In the genomic region with DNA sequence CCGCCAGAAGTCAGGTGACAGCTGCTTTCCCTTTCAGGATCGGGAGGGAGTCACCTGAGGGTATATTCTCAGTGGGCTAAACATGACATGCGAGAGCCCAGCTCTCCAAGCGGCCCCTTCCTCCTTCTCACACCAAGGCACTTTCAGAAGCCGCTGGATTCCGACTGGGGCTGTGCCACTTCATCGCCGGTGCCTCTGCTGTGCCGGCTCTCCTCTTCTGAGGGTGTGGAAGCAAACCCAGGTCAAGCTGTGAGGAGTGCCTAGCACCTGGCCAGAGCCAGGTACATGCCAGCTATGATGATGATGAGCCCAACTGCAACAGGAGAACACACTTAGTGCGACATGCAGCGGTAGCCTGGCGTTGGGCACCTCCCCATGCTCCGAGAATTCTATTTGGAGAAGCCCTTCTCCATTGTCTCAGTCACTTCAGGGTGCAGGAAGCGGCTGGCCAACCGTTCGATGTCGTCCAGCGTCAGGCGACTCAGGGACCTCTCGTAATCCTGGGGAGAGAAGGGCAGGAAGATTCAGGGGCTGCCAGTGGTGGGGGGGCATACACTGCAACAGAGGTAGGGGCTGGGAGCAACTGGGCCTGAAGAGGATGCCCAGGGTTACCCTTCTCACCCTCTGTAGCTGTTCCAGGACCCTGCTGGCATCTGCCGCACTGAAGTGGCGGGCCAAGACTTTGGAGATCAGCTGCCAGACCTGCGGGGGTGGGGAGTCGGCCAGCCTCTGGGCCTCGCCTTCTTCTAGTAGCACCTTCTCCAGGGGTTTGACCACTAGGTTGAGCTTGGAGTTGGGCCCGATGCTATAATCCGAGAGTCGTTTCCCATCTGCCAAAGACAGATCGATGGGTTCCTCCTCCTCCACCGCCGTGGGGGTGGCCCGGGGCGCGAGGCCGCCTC, we compare ENCODE assay signal across 8 cellular contexts. TPM values are rescaled to one million over a fixed set of nuclear protein-coding genes. Genes with fewer than 3 reads are reported as not detected.
A peak's percentile ranks its signal among the peaks of the same experiment; 100 is the strongest.
DNase-seq lines count a peak whose midpoint lies in the region; ATAC-seq, FAIRE-seq and TF ChIP-seq lines count a peak whose summit lies in the region.

No MANE protein-coding gene starts in this region.

- H3K36me3 ChIP-seq in adrenal gland (replicated peaks in 1 of 2) (no peaks in the 10 kb centered on the region), HepG2 (replicated peaks in 1 of 2; ENCODE audit: control insufficient read depth in 1 of 2, insufficient read depth in 2 of 2, low read length in 2 of 2) (no peaks in the 10 kb centered on the region; a peak in 1 of 5 replicates)

- TF ChIP-seq CTCF in adrenal gland (IDR thresholded peaks at IDR 0.05) (no peak), HepG2 (CRISPR knock-in tag; IDR thresholded peaks at IDR 0.05) (no peak), type B pancreatic cell (conservative IDR thresholded peaks at IDR 0.05) (no peak)

- no peak overlapping the region for H3K27ac Mint-ChIP-seq in type B pancreatic cell

- 44 to 86% (median 66%) methylated on average over 4 to 35 of the region's 35 CpGs for WGBS in adrenal gland, 4 donors
- WGBS in HepG2 (ENCODE audit: low lambda C conversion rate) = 91% methylated on average over 9 of the region's 35 CpGs

- H3K79me2 ChIP-seq in HepG2 (ENCODE audit: insufficient read depth, low read length) = no peaks in the 10 kb centered on the region

- H3K4me1 Mint-ChIP-seq in activated T-cell treated with anti-CD3 and anti-CD28 coated beads, Interleukin-2, amount 50 U/mL, for 4 hours (ENCODE audit: low read depth) = peaks cover 26% of the 10 kb centered on the region
- H3K4me1 Mint-ChIP-seq in type B pancreatic cell (ENCODE audit: unreplicated experiment) = no peaks in the 10 kb centered on the region

- H2AFZ ChIP-seq in HepG2 (ENCODE audit: low read length) = no peak overlapping the region

- H4K20me1 ChIP-seq in HepG2 (ENCODE audit: insufficient read depth, low read length) = no peaks in the 10 kb centered on the region

- BruUV-seq in HepG2 (replicated peaks; lab: Mats Ljungman, UMichigan) = no TSS peak

- TF ChIP-seq POLR2A in adrenal gland (IDR thresholded peaks at IDR 0.05) (no peak), HepG2 (IDR thresholded peaks at IDR 0.05; ENCODE audit: insufficient read depth in 1 of 2, low read depth in 2 of 2, low read length in 2 of 2) (no peak)

- H3K9ac ChIP-seq in HepG2 (ENCODE audit: insufficient read depth, low read depth, low read length) = peak overlapping the region; percentile 73

- H3K9me3 Mint-ChIP-seq in activated T-cell treated with anti-CD3 and anti-CD28 coated beads, Interleukin-2, amount 50 U/mL, for 4 hours = no peaks in the 10 kb centered on the region
- H3K9me3 Mint-ChIP-seq in type B pancreatic cell = no peaks in the 10 kb centered on the region

- H3K4me2 ChIP-seq in HepG2 (ENCODE audit: low read depth, low read length) = peak overlapping the region; percentile 62

- peak overlapping the region; percentile 53 to 93 (median 74) for H3K27ac ChIP-seq in adrenal gland
- H3K27ac ChIP-seq in HepG2 (ENCODE audit: extremely low read length, insufficient read depth, low read length) = peak overlapping the region; percentile 54

- H3K36me3 Mint-ChIP-seq in activated T-cell treated with anti-CD3 and anti-CD28 coated beads, Interleukin-2, amount 50 U/mL, for 4 hours (ENCODE audit: insufficient read depth) = no peaks in the 10 kb centered on the region
- no peaks in the 10 kb centered on the region for H3K36me3 Mint-ChIP-seq in type B pancreatic cell

- FAIRE-seq in HepG2 (lab: Jason Lieb, UNC) = no peak

- TF ChIP-seq EP300 in HepG2 (IDR thresholded peaks at IDR 0.05; ENCODE audit: low read depth in 2 of 2, low read length in 2 of 2) (no peak), HepG2 (CRISPR knock-in tag; IDR thresholded peaks at IDR 0.05; ENCODE audit: borderline replicate concordance) (no peak)

- no peaks in the 10 kb centered on the region for H3K27me3 Mint-ChIP-seq in activated T-cell treated with anti-CD3 and anti-CD28 coated beads, Interleukin-2, amount 50 U/mL, for 4 hours (ENCODE audit: low read depth)
- no peaks in the 10 kb centered on the region for H3K27me3 Mint-ChIP-seq in type B pancreatic cell

- in situ Hi-C loops in HepG2 (cut with HindIII; ENCODE audit: extremely low pct_ligation_motif_present, low pct_unique_long_range_greater_than_20kb) = no loop called here

- intact Hi-C loops in adrenal gland (cut with DNase I) (no loop called here), HepG2 (cut with micrococcal nuclease; ENCODE audit: unreplicated experiment) (no loop called here)

- ATAC-seq in activated T-cell treated with anti-CD3 and anti-CD28 coated beads, Interleukin-2, amount 50 U/mL, for 4 hours = no peak
- ATAC-seq in HepG2 (no peak), GM19035 (IDR thresholded peaks at IDR 0.05; ENCODE audit: unreplicated experiment) (no peak)

- POLR2A ChIA-PET in HepG2 (lab: Yijun Ruan, JAX) = interaction anchor here (3.2 kb wide), 1 partner anchor 57 kb away, joined by 13 read pairs; no protein-coding TSS in a partner anchor

- H3K27me3 ChIP-seq in adrenal gland = no peaks in the 10 kb centered on the region
- no peaks in the 10 kb centered on the region for H3K27me3 ChIP-seq in HepG2 (ENCODE audit: control insufficient read depth in 1 of 2, insufficient read depth in 2 of 2, low read length in 2 of 2)

- H3K4me3 ChIP-seq in adrenal gland (peak overlapping the region in 2 of 4 donors; percentile 32 to 73), HepG2 (replicated peaks in 1 of 3; ENCODE audit: insufficient read depth in 1 of 3, low read depth in 2 of 3, low read length in 3 of 3) (peak overlapping the region; percentile 49 to 67 (median 67); a peak in 5 of 6 replicates)

- H3K4me1 ChIP-seq in adrenal gland (replicated peaks in 1 of 2) (peaks cover 5 to 14% of the 10 kb centered on the region in 2 donors), HepG2 (ENCODE audit: insufficient read depth, low read length) (peaks cover 27% of the 10 kb centered on the region)

- no peak for DNase-seq in activated T-cell treated with anti-CD3 and anti-CD28 coated beads, Interleukin-2, amount 50 U/mL, for 4 hours
- no peak for DNase-seq in activated T-cell treated with anti-CD3 and anti-CD28 coated beads, Interleukin-2, amount 50 U/mL, for 1 hour
- DNase-seq in adrenal gland = peak in 4 of 7 donors; percentile 27 to 57 (median 42)
- no peak for DNase-seq in HepG2 (ENCODE audit: low spot score)
- peak; percentile 65 for DNase-seq in type B pancreatic cell (ENCODE audit: extremely low spot score, unreplicated experiment)
- DNase-seq in GM03348 (ENCODE audit: low spot score) = no peak
- DNase-seq in NCI-H146 treated with DMSO at 0.1 percent for 48 hours (lab: John Stamatoyannopoulos, UW; ENCODE audit: unreplicated experiment) = no peak

- no peak for TF ChIP-seq RAD21 in HepG2 (CRISPR knock-in tag; IDR thresholded peaks at IDR 0.05)

- no peaks in the 10 kb centered on the region for H3K9me3 ChIP-seq in adrenal gland (replicated peaks in 1 of 3)
- no peaks in the 10 kb centered on the region for H3K9me3 ChIP-seq in HepG2 (ENCODE audit: low read length)

- peak overlapping the region; percentile 77 for H3K4me3 Mint-ChIP-seq in activated T-cell treated with anti-CD3 and anti-CD28 coated beads, Interleukin-2, amount 50 U/mL, for 4 hours
- H3K4me3 Mint-ChIP-seq in type B pancreatic cell = peak overlapping the region; percentile 72

- CTCF ChIA-PET in HepG2 (lab: Yijun Ruan, JAX; ENCODE audit: low intra/inter-chr PET ratio, low total read pairs) = interaction anchor here (1.4 kb wide), 1 partner anchor 49 kb away, joined by 3 read pairs; no protein-coding TSS in a partner anchor

RNA-seq across cellular contexts. Expression of a gene that starts 1.0 kb away (rescaled TPM):
- total RNA-seq in activated T-cell treated with anti-CD3 and anti-CD28 coated beads, Interleukin-2, amount 50 U/mL, for 4 hours = 10 to 100 TPM; 51.5 to 63.2 (median 59.1) TPM
- total RNA-seq in adrenal gland (10 to 100 TPM; 36.4 to 95.6 (median 55.4) TPM), HepG2 (2016; rRNA removed; fragmentation: Illumina TruSeq; extraction: Trizol) (25.5 and 29.1 TPM in 2 replicates), type B pancreatic cell (ENCODE audit: low replicate concordance) (23.3 and 28.7 TPM in 2 replicates)
- polyA plus RNA-seq in adrenal gland (10 to 100 TPM; 18.3 to 31.1 (median 23.6) TPM), HepG2 (2011; rRNA removed) (16.8 and 21.7 TPM in 2 replicates)
- total RNA-seq in HepG2 (2016; cell fraction: cytosol; rRNA removed; fragmentation: Illumina TruSeq; extraction: Trizol; ENCODE audit: low read depth) = 11.4 and 12.2 TPM in 2 replicates
- 26.5 and 28.9 TPM in 2 replicates for total RNA-seq in HepG2 (2016; cell fraction: insoluble cytoplasmic fraction; rRNA removed; fragmentation: Illumina TruSeq; extraction: Trizol)
- total RNA-seq in HepG2 (2016; cell fraction: membrane; rRNA removed; fragmentation: Illumina TruSeq; extraction: Trizol) = 32.1 and 33.9 TPM in 2 replicates
- 10.4 and 12.9 TPM in 2 replicates for total RNA-seq in HepG2 (2016; cell fraction: nucleus; rRNA removed; fragmentation: Illumina TruSeq; extraction: Trizol)
- 20.9 and 32.4 TPM in 2 replicates for polyA plus RNA-seq in HepG2 (2011; cell fraction: cytosol; rRNA removed)
- polyA plus RNA-seq in HepG2 (2011; cell fraction: nucleus; rRNA removed) = 11.5 and 13.8 TPM in 2 replicates
- polyA plus RNA-seq in HepG2 (2012) = 14.3 and 16.6 TPM in 2 replicates
- 12.8 and 14.0 TPM in 2 replicates for polyA plus RNA-seq in HepG2 (2016; cell fraction: cytosol; fragmentation: Illumina TruSeq; extraction: Trizol; ENCODE audit: low read depth)
- 21.9 and 28.0 TPM in 2 replicates for polyA plus RNA-seq in HepG2 (2016; cell fraction: insoluble cytoplasmic fraction; fragmentation: Illumina TruSeq; extraction: Trizol; ENCODE audit: low read depth)
- 24.6 and 26.6 TPM in 2 replicates for polyA plus RNA-seq in HepG2 (2016; cell fraction: membrane; fragmentation: Illumina TruSeq; extraction: Trizol; ENCODE audit: low read depth)
- polyA plus RNA-seq in HepG2 (2016; cell fraction: nucleus; fragmentation: Illumina TruSeq; extraction: Trizol; ENCODE audit: insufficient read depth, low read depth) = 17.4 and 20.6 TPM in 2 replicates
- polyA minus RNA-seq in HepG2 (2011; rRNA and poly(A)+ RNA removed; ENCODE audit: low replicate concordance) = 32.9 and 96.4 TPM in 2 replicates
- 13.2 and 18.6 TPM in 2 replicates for polyA minus RNA-seq in HepG2 (2011; cell fraction: cytosol; rRNA and poly(A)+ RNA removed)
- 3.0 and 4.6 TPM in 2 replicates for polyA minus RNA-seq in HepG2 (2011; cell fraction: nucleus; rRNA and poly(A)+ RNA removed)

RNA-seq across cellular contexts. Expression of a gene that starts 5.0 kb away (rescaled TPM):
- 10 to 100 TPM; 31.3 to 32.0 (median 31.9) TPM for total RNA-seq in activated T-cell treated with anti-CD3 and anti-CD28 coated beads, Interleukin-2, amount 50 U/mL, for 4 hours
- total RNA-seq in adrenal gland (10 to 100 TPM; 25.7 to 33.4 (median 28.7) TPM), HepG2 (2016; rRNA removed; fragmentation: Illumina TruSeq; extraction: Trizol) (10.1 and 10.8 TPM in 2 replicates), type B pancreatic cell (ENCODE audit: low replicate concordance) (13.0 and 23.0 TPM in 2 replicates)
- polyA plus RNA-seq in adrenal gland (10 to 100 TPM in 2 of 3 donors, 1 to 10 TPM in 1; 8.7 to 24.2 (median 23.2) TPM), HepG2 (2011; rRNA removed) (11.5 and 13.7 TPM in 2 replicates)
- 9.0 and 10.7 TPM in 2 replicates for total RNA-seq in HepG2 (2016; cell fraction: cytosol; rRNA removed; fragmentation: Illumina TruSeq; extraction: Trizol; ENCODE audit: low read depth)
- total RNA-seq in HepG2 (2016; cell fraction: insoluble cytoplasmic fraction; rRNA removed; fragmentation: Illumina TruSeq; extraction: Trizol) = 7.1 and 10.6 TPM in 2 replicates
- total RNA-seq in HepG2 (2016; cell fraction: membrane; rRNA removed; fragmentation: Illumina TruSeq; extraction: Trizol) = 19.7 and 23.5 TPM in 2 replicates
- total RNA-seq in HepG2 (2016; cell fraction: nucleus; rRNA removed; fragmentation: Illumina TruSeq; extraction: Trizol) = 5.5 and 5.9 TPM in 2 replicates
- polyA plus RNA-seq in HepG2 (2011; cell fraction: cytosol; rRNA removed) = 12.8 and 15.4 TPM in 2 replicates
- 12.0 and 13.6 TPM in 2 replicates for polyA plus RNA-seq in HepG2 (2011; cell fraction: nucleus; rRNA removed)
- 7.8 and 12.5 TPM in 2 replicates for polyA plus RNA-seq in HepG2 (2012)
- polyA plus RNA-seq in HepG2 (2016; cell fraction: cytosol; fragmentation: Illumina TruSeq; extraction: Trizol; ENCODE audit: low read depth) = 16.2 and 21.3 TPM in 2 replicates
- 14.1 and 15.3 TPM in 2 replicates for polyA plus RNA-seq in HepG2 (2016; cell fraction: insoluble cytoplasmic fraction; fragmentation: Illumina TruSeq; extraction: Trizol; ENCODE audit: low read depth)
- 27.8 and 30.6 TPM in 2 replicates for polyA plus RNA-seq in HepG2 (2016; cell fraction: membrane; fragmentation: Illumina TruSeq; extraction: Trizol; ENCODE audit: low read depth)
- polyA plus RNA-seq in HepG2 (2016; cell fraction: nucleus; fragmentation: Illumina TruSeq; extraction: Trizol; ENCODE audit: insufficient read depth, low read depth) = 13.1 TPM in 2 replicates
- 21.1 and 41.7 TPM in 2 replicates for polyA minus RNA-seq in HepG2 (2011; rRNA and poly(A)+ RNA removed; ENCODE audit: low replicate concordance)
- 6.5 and 11.1 TPM in 2 replicates for polyA minus RNA-seq in HepG2 (2011; cell fraction: cytosol; rRNA and poly(A)+ RNA removed)
- polyA minus RNA-seq in HepG2 (2011; cell fraction: nucleus; rRNA and poly(A)+ RNA removed) = 2.3 and 2.5 TPM in 2 replicates

RNA-seq across cellular contexts. Expression of a gene that starts 6.3 kb away (rescaled TPM):
- total RNA-seq in activated T-cell treated with anti-CD3 and anti-CD28 coated beads, Interleukin-2, amount 50 U/mL, for 4 hours = 10 to 100 TPM; 76.1 to 89.9 (median 88.1) TPM
- total RNA-seq in adrenal gland (10 to 100 TPM; 22.5 to 72.5 (median 50.8) TPM), HepG2 (2016; rRNA removed; fragmentation: Illumina TruSeq; extraction: Trizol) (12.7 and 13.0 TPM in 2 replicates), type B pancreatic cell (ENCODE audit: low replicate concordance) (12.9 and 15.9 TPM in 2 replicates)
- polyA plus RNA-seq in adrenal gland (10 to 100 TPM; 11.3 to 24.0 (median 12.0) TPM), HepG2 (2011; rRNA removed) (7.6 and 10.0 TPM in 2 replicates)
- total RNA-seq in HepG2 (2016; cell fraction: cytosol; rRNA removed; fragmentation: Illumina TruSeq; extraction: Trizol; ENCODE audit: low read depth) = 13.1 and 15.3 TPM in 2 replicates
- 11.6 and 13.1 TPM in 2 replicates for total RNA-seq in HepG2 (2016; cell fraction: insoluble cytoplasmic fraction; rRNA removed; fragmentation: Illumina TruSeq; extraction: Trizol)
- total RNA-seq in HepG2 (2016; cell fraction: membrane; rRNA removed; fragmentation: Illumina TruSeq; extraction: Trizol) = 15.6 and 16.5 TPM in 2 replicates
- 4.3 and 4.5 TPM in 2 replicates for total RNA-seq in HepG2 (2016; cell fraction: nucleus; rRNA removed; fragmentation: Illumina TruSeq; extraction: Trizol)
- 7.3 and 14.8 TPM in 2 replicates for polyA plus RNA-seq in HepG2 (2011; cell fraction: cytosol; rRNA removed)
- polyA plus RNA-seq in HepG2 (2011; cell fraction: nucleus; rRNA removed) = 4.4 and 4.8 TPM in 2 replicates
- 6.6 and 7.8 TPM in 2 replicates for polyA plus RNA-seq in HepG2 (2012)
- polyA plus RNA-seq in HepG2 (2016; cell fraction: cytosol; fragmentation: Illumina TruSeq; extraction: Trizol; ENCODE audit: low read depth) = 14.7 and 17.5 TPM in 2 replicates
- polyA plus RNA-seq in HepG2 (2016; cell fraction: insoluble cytoplasmic fraction; fragmentation: Illumina TruSeq; extraction: Trizol; ENCODE audit: low read depth) = 13.0 and 13.7 TPM in 2 replicates
- 12.6 and 15.5 TPM in 2 replicates for polyA plus RNA-seq in HepG2 (2016; cell fraction: membrane; fragmentation: Illumina TruSeq; extraction: Trizol; ENCODE audit: low read depth)
- polyA plus RNA-seq in HepG2 (2016; cell fraction: nucleus; fragmentation: Illumina TruSeq; extraction: Trizol; ENCODE audit: insufficient read depth, low read depth) = 5.3 and 9.9 TPM in 2 replicates
- 5.9 and 21.7 TPM in 2 replicates for polyA minus RNA-seq in HepG2 (2011; rRNA and poly(A)+ RNA removed; ENCODE audit: low replicate concordance)
- 2.9 and 3.0 TPM in 2 replicates for polyA minus RNA-seq in HepG2 (2011; cell fraction: cytosol; rRNA and poly(A)+ RNA removed)
- polyA minus RNA-seq in HepG2 (2011; cell fraction: nucleus; rRNA and poly(A)+ RNA removed) = 0.90 TPM in 1 of 2 replicates, not detected in the other

RNA-seq across cellular contexts. Expression of a gene that starts 27.3 kb away (rescaled TPM):
- 10 to 100 TPM; 26.6 to 33.8 (median 27.6) TPM for total RNA-seq in activated T-cell treated with anti-CD3 and anti-CD28 coated beads, Interleukin-2, amount 50 U/mL, for 4 hours
- total RNA-seq in adrenal gland (10 to 100 TPM in 7 of 8 donors, 1 to 10 TPM in 1; 8.2 to 46.3 (median 24.5) TPM), HepG2 (2016; rRNA removed; fragmentation: Illumina TruSeq; extraction: Trizol) (0.90 and 5.8 TPM in 2 replicates), type B pancreatic cell (ENCODE audit: low replicate concordance) (62.9 and 85.1 TPM in 2 replicates)
- polyA plus RNA-seq in adrenal gland (10 to 100 TPM; 22.3 to 83.6 (median 27.4) TPM), HepG2 (2011; rRNA removed) (20.6 and 26.3 TPM in 2 replicates)
- total RNA-seq in HepG2 (2016; cell fraction: cytosol; rRNA removed; fragmentation: Illumina TruSeq; extraction: Trizol; ENCODE audit: low read depth) = 1.4 and 2.4 TPM in 2 replicates
- total RNA-seq in HepG2 (2016; cell fraction: insoluble cytoplasmic fraction; rRNA removed; fragmentation: Illumina TruSeq; extraction: Trizol) = 1.5 and 4.7 TPM in 2 replicates
- total RNA-seq in HepG2 (2016; cell fraction: membrane; rRNA removed; fragmentation: Illumina TruSeq; extraction: Trizol) = 1.5 and 2.0 TPM in 2 replicates
- 5.8 and 9.4 TPM in 2 replicates for total RNA-seq in HepG2 (2016; cell fraction: nucleus; rRNA removed; fragmentation: Illumina TruSeq; extraction: Trizol)
- 5.3 and 6.9 TPM in 2 replicates for polyA plus RNA-seq in HepG2 (2011; cell fraction: cytosol; rRNA removed)
- 197 and 290 TPM in 2 replicates for polyA plus RNA-seq in HepG2 (2011; cell fraction: nucleus; rRNA removed)
- polyA plus RNA-seq in HepG2 (2012) = 15.1 and 20.7 TPM in 2 replicates
- polyA plus RNA-seq in HepG2 (2016; cell fraction: cytosol; fragmentation: Illumina TruSeq; extraction: Trizol; ENCODE audit: low read depth) = 0.36 and 0.64 TPM in 2 replicates
- polyA plus RNA-seq in HepG2 (2016; cell fraction: insoluble cytoplasmic fraction; fragmentation: Illumina TruSeq; extraction: Trizol; ENCODE audit: low read depth) = 2.1 and 4.1 TPM in 2 replicates
- 1.6 and 2.6 TPM in 2 replicates for polyA plus RNA-seq in HepG2 (2016; cell fraction: membrane; fragmentation: Illumina TruSeq; extraction: Trizol; ENCODE audit: low read depth)
- 56.9 and 70.7 TPM in 2 replicates for polyA plus RNA-seq in HepG2 (2016; cell fraction: nucleus; fragmentation: Illumina TruSeq; extraction: Trizol; ENCODE audit: insufficient read depth, low read depth)
- polyA minus RNA-seq in HepG2 (2011; rRNA and poly(A)+ RNA removed; ENCODE audit: low replicate concordance) = 13.0 and 37.1 TPM in 2 replicates
- polyA minus RNA-seq in HepG2 (2011; cell fraction: cytosol; rRNA and poly(A)+ RNA removed) = 7.5 and 14.2 TPM in 2 replicates
- 36.8 and 42.5 TPM in 2 replicates for polyA minus RNA-seq in HepG2 (2011; cell fraction: nucleus; rRNA and poly(A)+ RNA removed)

RNA-seq across cellular contexts. Expression of a gene that starts 30.6 kb away (rescaled TPM):
- total RNA-seq in activated T-cell treated with anti-CD3 and anti-CD28 coated beads, Interleukin-2, amount 50 U/mL, for 4 hours = 10 to 100 TPM; 30.4 to 40.7 (median 30.8) TPM
- total RNA-seq in adrenal gland (10 to 100 TPM; 42.9 to 77.1 (median 50.6) TPM), HepG2 (2016; rRNA removed; fragmentation: Illumina TruSeq; extraction: Trizol) (6.7 and 11.2 TPM in 2 replicates), type B pancreatic cell (ENCODE audit: low replicate concordance) (34.1 and 35.9 TPM in 2 replicates)
- polyA plus RNA-seq in adrenal gland (100 to 1,000 TPM in 1 of 3 donors, 10 to 100 TPM in 2; 13.5 to 115 (median 92.8) TPM), HepG2 (2011; rRNA removed) (22.7 and 26.0 TPM in 2 replicates)
- total RNA-seq in HepG2 (2016; cell fraction: cytosol; rRNA removed; fragmentation: Illumina TruSeq; extraction: Trizol; ENCODE audit: low read depth) = 6.0 and 6.7 TPM in 2 replicates
- 6.9 and 11.7 TPM in 2 replicates for total RNA-seq in HepG2 (2016; cell fraction: insoluble cytoplasmic fraction; rRNA removed; fragmentation: Illumina TruSeq; extraction: Trizol)
- 11.4 and 13.2 TPM in 2 replicates for total RNA-seq in HepG2 (2016; cell fraction: membrane; rRNA removed; fragmentation: Illumina TruSeq; extraction: Trizol)
- total RNA-seq in HepG2 (2016; cell fraction: nucleus; rRNA removed; fragmentation: Illumina TruSeq; extraction: Trizol) = 8.6 and 11.3 TPM in 2 replicates
- polyA plus RNA-seq in HepG2 (2011; cell fraction: cytosol; rRNA removed) = 20.0 and 31.3 TPM in 2 replicates
- 76.1 and 87.3 TPM in 2 replicates for polyA plus RNA-seq in HepG2 (2011; cell fraction: nucleus; rRNA removed)
- 11.8 and 16.0 TPM in 2 replicates for polyA plus RNA-seq in HepG2 (2012)
- 9.5 and 10.6 TPM in 2 replicates for polyA plus RNA-seq in HepG2 (2016; cell fraction: cytosol; fragmentation: Illumina TruSeq; extraction: Trizol; ENCODE audit: low read depth)
- polyA plus RNA-seq in HepG2 (2016; cell fraction: insoluble cytoplasmic fraction; fragmentation: Illumina TruSeq; extraction: Trizol; ENCODE audit: low read depth) = 6.1 and 11.2 TPM in 2 replicates
- 11.5 and 11.8 TPM in 2 replicates for polyA plus RNA-seq in HepG2 (2016; cell fraction: membrane; fragmentation: Illumina TruSeq; extraction: Trizol; ENCODE audit: low read depth)
- 22.0 and 23.9 TPM in 2 replicates for polyA plus RNA-seq in HepG2 (2016; cell fraction: nucleus; fragmentation: Illumina TruSeq; extraction: Trizol; ENCODE audit: insufficient read depth, low read depth)
- polyA minus RNA-seq in HepG2 (2011; rRNA and poly(A)+ RNA removed; ENCODE audit: low replicate concordance) = 22.5 and 32.8 TPM in 2 replicates
- 9.7 and 11.3 TPM in 2 replicates for polyA minus RNA-seq in HepG2 (2011; cell fraction: cytosol; rRNA and poly(A)+ RNA removed)
- 5.7 and 7.8 TPM in 2 replicates for polyA minus RNA-seq in HepG2 (2011; cell fraction: nucleus; rRNA and poly(A)+ RNA removed)

Comparison
In these comparisons a context has a peak if more than half of its experiments do, and no peak if none do; other contexts are left out.
1. DNase-seq: peak in adrenal gland (4 of 7) and type B pancreatic cell (single experiment); none in activated T-cell treated with anti-CD3 and anti-CD28 coated beads, Interleukin-2, amount 50 U/mL, for 4 hours (single experiment), activated T-cell treated with anti-CD3 and anti-CD28 coated beads, Interleukin-2, amount 50 U/mL, for 1 hour (single experiment), HepG2 (single experiment), GM03348 (single experiment) and NCI-H146 treated with DMSO at 0.1 percent for 48 hours (single experiment).